Comparison of ENCODE assay signal across 8 cellular contexts in the genomic region with DNA sequence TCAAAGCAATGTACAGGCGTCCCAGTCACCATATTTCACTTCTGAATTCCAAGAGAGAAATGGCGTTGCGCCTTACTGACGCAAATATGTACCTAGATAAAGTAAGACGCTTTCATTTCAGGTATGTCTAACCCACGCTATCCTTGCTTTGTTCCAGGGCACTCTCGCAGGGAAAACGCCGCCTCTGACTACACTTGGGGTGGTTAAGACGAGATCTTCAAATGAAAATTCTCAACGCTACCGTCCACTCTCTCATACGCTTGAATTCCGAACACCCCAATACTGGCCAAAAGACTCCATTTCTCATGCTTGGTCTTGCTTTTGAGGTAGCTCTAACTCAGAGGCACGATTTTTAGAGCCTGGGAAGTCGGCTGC. TPM values are rescaled to one million over a fixed set of nuclear protein-coding genes. Genes with fewer than 3 reads are reported as not detected.
DNase-seq lines count a peak whose midpoint lies in the region; ATAC-seq and TF ChIP-seq lines count a peak whose summit lies in the region.

No MANE protein-coding gene starts in this region.

- no peaks in the 10 kb centered on the region for H3K9me3 Mint-ChIP-seq in activated CD4-positive, alpha-beta T cell treated with anti-CD3 and anti-CD28 coated beads, Interleukin-2, amount 10 ng/mL, durations not matched to agents 7 days and 5 days
- peaks cover 9% of the 10 kb centered on the region for H3K9me3 Mint-ChIP-seq in glutamatergic neuron (ENCODE audit: unreplicated experiment)

- intact Hi-C loops in psoas muscle (cut with DNase I): loop anchor here (5.0 to 10.0 kb wide), 3 partner anchors 92 to 212 kb away; a partner anchor contains a TSS

- TF ChIP-seq CTCF in WERI-Rb-1 (IDR thresholded peaks at IDR 0.05; ENCODE audit: low read depth, low read length) (no peak), glutamatergic neuron (IDR thresholded peaks at IDR 0.05; ENCODE audit: partially characterized antibody, unreplicated experiment) (no peak), psoas muscle (IDR thresholded peaks at IDR 0.05) (no peak), GM10266 (IDR thresholded peaks at IDR 0.05; ENCODE audit: control insufficient read depth, insufficient read depth, low read depth, missing control alignments) (no peak)

- H3K27me3 ChIP-seq in WERI-Rb-1 (ENCODE audit: insufficient read depth, low read depth, severe bottlenecking) (no peaks in the 10 kb centered on the region), psoas muscle (ENCODE audit: insufficient read depth in 3 of 3, low read length in 2 of 3) (no peaks in the 10 kb centered on the region)

- peak overlapping the region; percentile 100 for H3K27ac Mint-ChIP-seq in activated CD4-positive, alpha-beta T cell treated with anti-CD3 and anti-CD28 coated beads, Interleukin-2, amount 10 ng/mL, durations not matched to agents 7 days and 5 days
- H3K27ac Mint-ChIP-seq in glutamatergic neuron (ENCODE audit: unreplicated experiment): peak overlapping the region; percentile 98

- H3K4me3 Mint-ChIP-seq in activated CD4-positive, alpha-beta T cell treated with anti-CD3 and anti-CD28 coated beads, Interleukin-2, amount 10 ng/mL, durations not matched to agents 7 days and 5 days: peak overlapping the region; percentile 88
- peak overlapping the region; percentile 97 for H3K4me3 Mint-ChIP-seq in glutamatergic neuron (ENCODE audit: unreplicated experiment)

- H3K4me3 ChIP-seq in WERI-Rb-1 (ENCODE audit: low read depth, low read length) (peak overlapping the region; percentile 100), psoas muscle (peak overlapping the region; percentile 90)

- WGBS in psoas muscle, 3 donors: 0 to 1% (median 0%) methylated on average over 16 of the region's 16 CpGs

- no peak for DNase-seq in activated CD4-positive, alpha-beta T cell treated with anti-CD3 and anti-CD28 coated beads, Interleukin-2, amount 10 ng/mL, durations not matched to agents 7 days and 5 days
- no peak for DNase-seq in activated CD4-positive, alpha-beta T cell treated with anti-CD3 and anti-CD28 coated beads, Interleukin-2, amount 50 U/mL, for 4 hours
- no peak for DNase-seq in WERI-Rb-1
- DNase-seq in glutamatergic neuron: peak; percentile 20
- no peak for DNase-seq in psoas muscle
- DNase-seq in GM10266 (ENCODE audit: extremely low spot score): no peak
- DNase-seq in cerebellum (ENCODE audit: low spot score): no peak

- H3K9me3 ChIP-seq in WERI-Rb-1 (ENCODE audit: severe bottlenecking) (no peaks in the 10 kb centered on the region), psoas muscle (no peaks in the 10 kb centered on the region)

- H3K4me1 ChIP-seq in psoas muscle: peaks cover 42% of the 10 kb centered on the region

- ATAC-seq in HG03097 (IDR thresholded peaks at IDR 0.05; ENCODE audit: low FRiP score, unreplicated experiment) (peak; percentile 5), psoas muscle (peak in 3 of 4 donors; percentile 0 to 20 (median 10))

- peak overlapping the region; percentile 97 for H3K27ac ChIP-seq in WERI-Rb-1
- peak overlapping the region; percentile 92 for H3K27ac ChIP-seq in psoas muscle

- peaks cover 35% of the 10 kb centered on the region for H3K36me3 Mint-ChIP-seq in activated CD4-positive, alpha-beta T cell treated with anti-CD3 and anti-CD28 coated beads, Interleukin-2, amount 10 ng/mL, durations not matched to agents 7 days and 5 days (ENCODE audit: low read depth)
- H3K36me3 Mint-ChIP-seq in glutamatergic neuron (ENCODE audit: unreplicated experiment): no peaks in the 10 kb centered on the region

- H3K27me3 Mint-ChIP-seq in activated CD4-positive, alpha-beta T cell treated with anti-CD3 and anti-CD28 coated beads, Interleukin-2, amount 10 ng/mL, durations not matched to agents 7 days and 5 days: no peaks in the 10 kb centered on the region
- H3K27me3 Mint-ChIP-seq in glutamatergic neuron (ENCODE audit: unreplicated experiment): peaks cover 9% of the 10 kb centered on the region

- POLR2A ChIA-PET in activated CD4-positive, alpha-beta T cell treated with anti-CD3 and anti-CD28 coated beads, Interleukin-2, amount 10 ng/mL, durations not matched to agents 7 days and 5 days (lab: Charles Lee): interaction anchor here (1.0 kb wide), 1 partner anchor 15 kb away, joined by 3 read pairs; no protein-coding TSS in a partner anchor

- peaks cover 28% of the 10 kb centered on the region for H3K36me3 ChIP-seq in WERI-Rb-1
- H3K36me3 ChIP-seq in psoas muscle (ENCODE audit: insufficient read depth in 1 of 2, low read depth in 1 of 2): peaks cover 7 to 29% of the 10 kb centered on the region in 2 donors

- peaks cover 53% of the 10 kb centered on the region for H3K4me1 Mint-ChIP-seq in activated CD4-positive, alpha-beta T cell treated with anti-CD3 and anti-CD28 coated beads, Interleukin-2, amount 10 ng/mL, durations not matched to agents 7 days and 5 days
- peaks cover 4% of the 10 kb centered on the region for H3K4me1 Mint-ChIP-seq in glutamatergic neuron (ENCODE audit: low read depth, unreplicated experiment)

- CTCF ChIA-PET in activated CD4-positive, alpha-beta T cell treated with anti-CD3 and anti-CD28 coated beads, Interleukin-2, amount 10 ng/mL, durations not matched to agents 7 days and 5 days (lab: Charles Lee): interaction anchor here (0.6 to 1.4 kb wide), 6 partner anchors 20 to 104 kb away, joined by 3 read pairs; no protein-coding TSS in a partner anchor

RNA-seq across cellular contexts. Expression of a gene that starts 0.7 kb away (rescaled TPM):
- 10 to 100 TPM; 24.7 to 28.8 TPM for total RNA-seq in activated CD4-positive, alpha-beta T cell treated with anti-CD3 and anti-CD28 coated beads, Interleukin-2, amount 10 ng/mL, durations not matched to agents 7 days and 5 days
- total RNA-seq in glutamatergic neuron (ENCODE audit: unreplicated experiment) (32.8 TPM), psoas muscle (10 to 100 TPM; 12.7 to 26.1 (median 18.9) TPM), cerebellum (35.9 TPM)
- polyA plus RNA-seq in psoas muscle: 10 to 100 TPM; 22.2 to 60.2 (median 33.8) TPM

RNA-seq across cellular contexts. Expression of a gene that starts 9.6 kb away (rescaled TPM):
- under 1 TPM; 0.30 to 0.42 TPM for total RNA-seq in activated CD4-positive, alpha-beta T cell treated with anti-CD3 and anti-CD28 coated beads, Interleukin-2, amount 10 ng/mL, durations not matched to agents 7 days and 5 days
- not detected for total RNA-seq in glutamatergic neuron (ENCODE audit: unreplicated experiment)
- not detected for total RNA-seq in psoas muscle
- under 1 TPM in 1 of 3 donors, not detected in 2; 0.19 TPM for polyA plus RNA-seq in psoas muscle
- not detected for total RNA-seq in cerebellum

RNA-seq across cellular contexts. Expression of a gene that starts 59.8 kb away (rescaled TPM):
- total RNA-seq in activated CD4-positive, alpha-beta T cell treated with anti-CD3 and anti-CD28 coated beads, Interleukin-2, amount 10 ng/mL, durations not matched to agents 7 days and 5 days: 1 to 10 TPM; 1.2 to 1.9 TPM
- total RNA-seq in glutamatergic neuron (ENCODE audit: unreplicated experiment) (3.3 TPM), psoas muscle (under 1 TPM in 3 of 4 donors, not detected in 1; 0.15 to 0.21 (median 0.18) TPM), cerebellum (8.3 TPM)
- polyA plus RNA-seq in psoas muscle: under 1 TPM; 0.06 to 0.18 (median 0.12) TPM
